In genomic region chr1:178529364-178530036, GRCh38 we compare ENCODE assay signal across 19 cellular contexts. TPM values are rescaled to one million over a fixed set of nuclear protein-coding genes. Genes with fewer than 3 reads are reported as not detected.
DNase-seq lines count a peak whose midpoint lies in the region; ATAC-seq and TF ChIP-seq lines count a peak whose summit lies in the region.
"Had no signal": no experiment of that assay in that cellular context is flagged by ENCODE, and none has a peak within 500 bp of the region (broad histone marks: within the 10 kb centered on the region; RNA-seq: fewer than 3 reads in every experiment).

No MANE protein-coding gene starts in this region.

- no peaks in the 10 kb centered on the region for H3K9me2 ChIP-seq in HCT116 (ENCODE audit: insufficient read depth)

- H4K20me1 ChIP-seq in HCT116 (ENCODE audit: insufficient read depth) = no peaks in the 10 kb centered on the region

- H3K27me3 ChIP-seq in HCT116 (ENCODE audit: insufficient read depth, low read length) (no peaks in the 10 kb centered on the region), WERI-Rb-1 (ENCODE audit: insufficient read depth, low read depth, severe bottlenecking) (no peaks in the 10 kb centered on the region)
- H3K27me3 ChIP-seq: colonic mucosa, stomach, upper lobe of left lung had no signal

- H3K4me2 ChIP-seq in HCT116 (ENCODE audit: low read length) = peak overlapping the region; percentile 49

- H3K4me3 ChIP-seq in HCT116 (replicated peaks in 1 of 2; ENCODE audit: low read depth in 1 of 2, low read length in 2 of 2) = no peak overlapping the region
- no peak overlapping the region for H3K4me3 ChIP-seq in WERI-Rb-1 (ENCODE audit: low read depth, low read length)
- H3K4me3 ChIP-seq: colonic mucosa, stomach, upper lobe of left lung had no signal

- H3K36me3 ChIP-seq in HCT116 (ENCODE audit: control insufficient read depth in 1 of 2, insufficient read depth in 2 of 2, low read length in 2 of 2) = no peaks in the 10 kb centered on the region
- H3K36me3 ChIP-seq in WERI-Rb-1 = no peaks in the 10 kb centered on the region
- H3K36me3 ChIP-seq: colonic mucosa, stomach, upper lobe of left lung had no signal

- H2AFZ ChIP-seq in HCT116 (ENCODE audit: low read depth, low read length, poor library complexity, severe bottlenecking) = no peak overlapping the region

- intact Hi-C loops in HCT116 (cut with micrococcal nuclease) (loop anchor here (10.0 kb wide), 2 partner anchors 705 to 1065 kb away; partner anchors contain the start of gene TDRD5), sciatic nerve (cut with DNase I) (loop anchor here (10.0 kb wide), 1 partner anchor 475 kb away; no protein-coding TSS in a partner anchor)

- in situ Hi-C loops in GM13977 (cut with MboI; ENCODE audit: low pct_unique_long_range_greater_than_20kb, low sequenced_read_pairs, unreplicated experiment) = loop anchor here (5.0 to 25.0 kb wide), 2 partner anchors 478 to 833 kb away; partner anchors contain the start of gene AXDND1

- TF ChIP-seq POLR2A in HCT116 (IDR thresholded peaks at IDR 0.05; ENCODE audit: borderline replicate concordance, extremely low read depth, insufficient read depth, insufficient read length) = no peak

- DNase-seq in HCT116 (ENCODE audit: low read depth, low spot score) (no peak), WERI-Rb-1 (no peak), iPS-NIHi11 (ENCODE audit: low spot score) (peak; percentile 62), sciatic nerve (ENCODE audit: low spot score) (peak; percentile 39), GM13977 (ENCODE audit: low spot score) (no peak), epidermal melanocyte (ENCODE audit: insufficient read length, low spot score) (no peak), DMS 273 (lab: John Stamatoyannopoulos, UW; ENCODE audit: unreplicated experiment) (no peak)
- DNase-seq: activated CD4-positive, alpha-beta T cell treated with anti-CD3 and anti-CD28 coated beads for 4 hours; activated CD8-positive, alpha-beta memory T cell treated with anti-CD3 and anti-CD28 coated beads, Interleukin-2, amount 50 U/mL, for 4 hours; activated naive CD8-positive, alpha-beta T cell treated with anti-CD3 and anti-CD28 coated beads, Interleukin-2, amount 50 U/mL, for 24 hours; CD4-positive, alpha-beta memory T cell; colonic mucosa; DMS79 treated with DMSO at 0.1 percent for 48 hours; hippocampal formation; midbrain; stomach; upper lobe of left lung had no signal

- TF ChIP-seq RAD21 in HCT116 (IDR thresholded peaks at IDR 0.05; ENCODE audit: low read depth) = peak; percentile 31

- POLR2A ChIA-PET in HCT116 (lab: Charles Lee) = no interaction called here

- H3K27ac ChIP-seq in HCT116 (ENCODE audit: low read depth, low read length) (no peak overlapping the region), WERI-Rb-1 (no peak overlapping the region)
- H3K27ac ChIP-seq: colonic mucosa, stomach, upper lobe of left lung had no signal

- H3K4me1 ChIP-seq in HCT116 (ENCODE audit: control insufficient read depth in 1 of 2, insufficient read depth in 2 of 2, low read length in 2 of 2) = peaks cover 11 to 35% of the 10 kb centered on the region in 2 experiments
- H3K4me1 ChIP-seq: colonic mucosa had no signal

- 0 out of 6 replicates have a peak, but pooled peaks of 1 of the 3 experiments have one; percentile 3 for TF ChIP-seq CTCF in HCT116 (IDR thresholded peaks at IDR 0.05 in 2 of 3, conservative IDR thresholded peaks at IDR 0.05 in 1 of 3; ENCODE audit: borderline replicate concordance in 1 of 3, insufficient read depth in 1 of 3, low read depth in 2 of 3, low read length in 2 of 3)
- TF ChIP-seq CTCF in WERI-Rb-1 (IDR thresholded peaks at IDR 0.05; ENCODE audit: low read depth, low read length) = 0 out of 2 replicates have a peak, but pooled peaks have one; percentile 21
- TF ChIP-seq CTCF in GM13977 (IDR thresholded peaks at IDR 0.05; ENCODE audit: extremely low read depth, insufficient read depth, missing control alignments) = no peak

- H3K9me3 ChIP-seq in HCT116 (ENCODE audit: control insufficient read depth in 1 of 2, insufficient read depth in 1 of 2, low read depth in 1 of 2, low read length in 2 of 2) = no peaks in the 10 kb centered on the region
- peaks cover 3% of the 10 kb centered on the region for H3K9me3 ChIP-seq in WERI-Rb-1 (ENCODE audit: severe bottlenecking)
- H3K9me3 ChIP-seq: colonic mucosa, stomach, upper lobe of left lung had no signal

- RAD21 ChIA-PET in HCT116 (lab: Charles Lee; ENCODE audit: low non-redundant PET in 1 of 2, low total read pairs in 2 of 2, uncharacterized antibody in 2 of 2, unreplicated experiment in 2 of 2) = no interaction called here

- ATAC-seq in HCT116 (no peak), sciatic nerve (no peak), HG02763 (IDR thresholded peaks at IDR 0.05; ENCODE audit: unreplicated experiment) (no peak)
- ATAC-seq: activated naive CD8-positive, alpha-beta T cell treated with anti-CD3 and anti-CD28 coated beads, Interleukin-2, amount 50 U/mL, for 24 hours had no signal

- H3K9ac ChIP-seq in HCT116 (ENCODE audit: low read length) = no peak overlapping the region

- no TSS peak for BruUV-seq in HCT116 (replicated peaks; lab: Mats Ljungman, UMichigan)

- H3K79me2 ChIP-seq in HCT116 (ENCODE audit: insufficient read depth, low read length) = no peaks in the 10 kb centered on the region

- CTCF ChIA-PET in HCT116 (lab: Charles Lee) = interaction anchor here (1.2 to 4.9 kb wide), 4 partner anchors 28 to 473 kb away, joined by 6 to 27 read pairs (median 11); no protein-coding TSS in a partner anchor

TF ChIP-seq in HCT116, 20 proteins besides CTCF, POLR2A, EP300 and RAD21 (continues in another document):
- TF ChIP-seq ATF3 (IDR thresholded peaks at IDR 0.05) (no peak), SIN3A (IDR thresholded peaks at IDR 0.05; ENCODE audit: low read depth) (no peak), TCF7L2 (IDR thresholded peaks at IDR 0.05; ENCODE audit: borderline replicate concordance, extremely low read depth, insufficient read depth, insufficient read length) (no peak), MAX (IDR thresholded peaks at IDR 0.05) (no peak), CEBPB (IDR thresholded peaks at IDR 0.05; ENCODE audit: low read depth) (no peak), REST (IDR thresholded peaks at IDR 0.05; ENCODE audit: low read depth) (no peak), ZBTB33 (IDR thresholded peaks at IDR 0.05; ENCODE audit: extremely low read depth, insufficient replicate concordance, low read length) (no peak), ZNF274 (IDR thresholded peaks at IDR 0.05; ENCODE audit: low read depth, low read length) (no peak), EZH2phosphoT487 (IDR thresholded peaks at IDR 0.05; ENCODE audit: borderline replicate concordance) (no peak), EZH2 (IDR thresholded peaks at IDR 0.05) (no peak), SP1 (IDR thresholded peaks at IDR 0.05; ENCODE audit: low read depth) (no peak), FOSL1 (IDR thresholded peaks at IDR 0.05; ENCODE audit: low read depth) (no peak), JUND (IDR thresholded peaks at IDR 0.05) (no peak), ZFX (IDR thresholded peaks at IDR 0.05) (no peak), ELF1 (IDR thresholded peaks at IDR 0.05; ENCODE audit: borderline replicate concordance, low read depth) (no peak)

RNA-seq across cellular contexts. Expression of gene TEX35, which starts 16.6 kb away (rescaled TPM):
- not detected for total RNA-seq in HCT116 (2021; ENCODE audit: unreplicated experiment)
- not detected in 2 replicates for polyA plus RNA-seq in HCT116 (2012)
- total RNA-seq in sciatic nerve = not detected
- total RNA-seq: activated T-helper 2 cell treated with anti-CD3 and anti-CD28 coated beads, Interferon-gamma antibody, Interleukin-2, Interleukin-4, amounts not matched to agents 10 μg/mL and 5 μg/mL and 100 μg/mL, durations not matched to agents 14 hours and 24 hours and 36 hours; CD4-positive, alpha-beta memory T cell; colonic mucosa; stomach; upper lobe of left lung had no signal

RNA-seq across cellular contexts. Expression of gene CLEC20A, which starts 32.7 kb away (rescaled TPM):
- total RNA-seq in HCT116 (2021; ENCODE audit: unreplicated experiment) (not detected), sciatic nerve (3.2 TPM)
- 0.04 TPM in 1 of 2 replicates, not detected in the other for polyA plus RNA-seq in HCT116 (2012)
- total RNA-seq: activated T-helper 2 cell treated with anti-CD3 and anti-CD28 coated beads, Interferon-gamma antibody, Interleukin-2, Interleukin-4, amounts not matched to agents 10 μg/mL and 5 μg/mL and 100 μg/mL, durations not matched to agents 14 hours and 24 hours and 36 hours; CD4-positive, alpha-beta memory T cell; colonic mucosa; stomach; upper lobe of left lung had no signal
- polyA plus RNA-seq: CD4-positive, alpha-beta memory T cell had no signal

Comparison
In these comparisons a context has a peak if more than half of its experiments do, and no peak if none do; other contexts are left out.
1. DNase-seq: peak in iPS-NIHi11 (single experiment) and sciatic nerve (single experiment); none in HCT116 (single experiment), WERI-Rb-1 (single experiment), GM13977 (single experiment), epidermal melanocyte (single experiment) and DMS 273 (single experiment).